Comparison of ENCODE assay signal across 8 cellular contexts in genomic region chr16:4500283-4500682, GRCh38. TPM values are rescaled to one million over a fixed set of nuclear protein-coding genes. Genes with fewer than 3 reads are reported as not detected.
DNase-seq lines count a peak whose midpoint lies in the region; ATAC-seq and TF ChIP-seq lines count a peak whose summit lies in the region.

No MANE protein-coding gene starts in this region.

- intact Hi-C loops in Caco-2 (cut with micrococcal nuclease; ENCODE audit: unreplicated experiment): loop anchor here (2.0 kb wide), 1 partner anchor 23 kb away; the partner anchor contains the start of gene HMOX2

- H3K4me3 ChIP-seq in Caco-2 (ENCODE audit: low read depth, low read length) (no peak overlapping the region), RWPE2 (ENCODE audit: severe bottlenecking) (no peak overlapping the region), fibroblast of the aortic adventitia (ENCODE audit: low read depth, low read length) (peak overlapping the region; percentile 54)

- no peaks in the 10 kb centered on the region for H3K9me3 ChIP-seq in Caco-2
- H3K9me3 ChIP-seq in RWPE2 (ENCODE audit: severe bottlenecking): no peaks in the 10 kb centered on the region

- BruUV-seq in Caco-2 (replicated peaks; lab: Mats Ljungman, UMichigan): no TSS peak

- H3K4me1 Mint-ChIP-seq in Caco-2 (ENCODE audit: low read depth, unreplicated experiment): peaks cover 26% of the 10 kb centered on the region
- peaks cover 83% of the 10 kb centered on the region for H3K4me1 Mint-ChIP-seq in activated CD8-positive, alpha-beta memory T cell treated with anti-CD3 and anti-CD28 coated beads, Interleukin-2, amount 10 ng/mL, durations not matched to agents 7 days and 5 days

- no peaks in the 10 kb centered on the region for H3K9me3 Mint-ChIP-seq in Caco-2 (ENCODE audit: unreplicated experiment)
- no peaks in the 10 kb centered on the region for H3K9me3 Mint-ChIP-seq in activated CD8-positive, alpha-beta memory T cell treated with anti-CD3 and anti-CD28 coated beads, Interleukin-2, amount 10 ng/mL, durations not matched to agents 7 days and 5 days (ENCODE audit: low read depth)

- CTCF ChIA-PET in Caco-2 (lab: Charles Lee): interaction anchor here (1.0 to 1.4 kb wide), 2 partner anchors 14 to 48 kb away, joined by 3 to 4 read pairs; no protein-coding TSS in a partner anchor
- CTCF ChIA-PET in activated CD8-positive, alpha-beta memory T cell treated with anti-CD3 and anti-CD28 coated beads, Interleukin-2, amount 10 ng/mL, durations not matched to agents 7 days and 5 days (lab: Charles Lee): interaction anchor here (0.7 to 4.5 kb wide), 6 partner anchors 10 to 86 kb away, joined by 3 to 28 read pairs (median 5); partner anchors contain the start of gene HMOX2

- DNase-seq in Caco-2 (no peak), RWPE2 (ENCODE audit: low spot score) (no peak), fibroblast of the aortic adventitia (ENCODE audit: low read depth) (peak; percentile 89), omental fat pad (ENCODE audit: low spot score) (no peak), NCI-H187 treated with DMSO at 0.1 percent for 48 hours (lab: John Stamatoyannopoulos, UW) (no peak), NCI-H510A (lab: John Stamatoyannopoulos, UW) (no peak), GDM1 (lab: John Stamatoyannopoulos, UW) (no peak)
- DNase-seq in activated CD8-positive, alpha-beta memory T cell treated with anti-CD3 and anti-CD28 coated beads, Interleukin-2, amount 10 ng/mL, durations not matched to agents 7 days and 5 days: no peak

- no peaks in the 10 kb centered on the region for H3K27me3 Mint-ChIP-seq in Caco-2 (ENCODE audit: insufficient read depth, unreplicated experiment)
- H3K27me3 Mint-ChIP-seq in activated CD8-positive, alpha-beta memory T cell treated with anti-CD3 and anti-CD28 coated beads, Interleukin-2, amount 10 ng/mL, durations not matched to agents 7 days and 5 days: no peaks in the 10 kb centered on the region

- no peaks in the 10 kb centered on the region for H3K36me3 ChIP-seq in Caco-2 (ENCODE audit: control insufficient read depth, insufficient read depth, low read length)
- H3K36me3 ChIP-seq in RWPE2 (ENCODE audit: low read depth): peaks cover 13% of the 10 kb centered on the region; the same call in 1 of the 2 replicates

- peaks cover 16% of the 10 kb centered on the region for H3K4me1 ChIP-seq in Caco-2
- H3K4me1 ChIP-seq in RWPE2 (ENCODE audit: insufficient read depth, poor library complexity, severe bottlenecking): peaks cover 66% of the 10 kb centered on the region

- H3K36me3 Mint-ChIP-seq in Caco-2 (ENCODE audit: insufficient read depth, unreplicated experiment): no peaks in the 10 kb centered on the region
- H3K36me3 Mint-ChIP-seq in activated CD8-positive, alpha-beta memory T cell treated with anti-CD3 and anti-CD28 coated beads, Interleukin-2, amount 10 ng/mL, durations not matched to agents 7 days and 5 days: peaks cover 16% of the 10 kb centered on the region

- ATAC-seq in RWPE2 (ENCODE audit: low read depth): peak; percentile 81
- peak; percentile 92 for ATAC-seq in omental fat pad (ENCODE audit: low FRiP score)
- ATAC-seq in activated CD8-positive, alpha-beta memory T cell treated with anti-CD3 and anti-CD28 coated beads, Interleukin-2, amount 10 ng/mL, durations not matched to agents 7 days and 5 days: no peak

- POLR2A ChIA-PET in Caco-2 (lab: Charles Lee): interaction anchor here (1.0 kb wide), 1 partner anchor 24 kb away, joined by 3 read pairs; the partner anchor contains the start of gene HMOX2

- H3K4me3 Mint-ChIP-seq in Caco-2 (ENCODE audit: unreplicated experiment): no peak overlapping the region
- no peak overlapping the region for H3K4me3 Mint-ChIP-seq in activated CD8-positive, alpha-beta memory T cell treated with anti-CD3 and anti-CD28 coated beads, Interleukin-2, amount 10 ng/mL, durations not matched to agents 7 days and 5 days

- H3K27me3 ChIP-seq in Caco-2 (replicated peaks; ENCODE audit: control insufficient read depth, insufficient read depth, low read length): no peaks in the 10 kb centered on the region
- H3K27me3 ChIP-seq in RWPE2 (ENCODE audit: insufficient read depth, poor library complexity, severe bottlenecking): no peaks in the 10 kb centered on the region

- no peak for TF ChIP-seq CTCF in Caco-2 (IDR thresholded peaks at IDR 0.05; ENCODE audit: insufficient read depth in 1 of 2, low read depth in 1 of 2, low read length in 1 of 2, severe bottlenecking in 1 of 2, unreplicated experiment in 1 of 2)
- no peak for TF ChIP-seq CTCF in RWPE2 (IDR thresholded peaks at IDR 0.05; ENCODE audit: poor library complexity, severe bottlenecking)
- TF ChIP-seq CTCF in fibroblast of the aortic adventitia (IDR thresholded peaks at IDR 0.05; ENCODE audit: insufficient read depth, low read length): no peak
- TF ChIP-seq CTCF in omental fat pad (IDR thresholded peaks at IDR 0.05): no peak

- peak overlapping the region; percentile 97 for H3K27ac ChIP-seq in RWPE2 (ENCODE audit: poor library complexity, severe bottlenecking)

- H3K27ac Mint-ChIP-seq in Caco-2 (ENCODE audit: unreplicated experiment): peak overlapping the region; percentile 42
- no peak overlapping the region for H3K27ac Mint-ChIP-seq in activated CD8-positive, alpha-beta memory T cell treated with anti-CD3 and anti-CD28 coated beads, Interleukin-2, amount 10 ng/mL, durations not matched to agents 7 days and 5 days

RNA-seq across cellular contexts. Expression of gene HMOX2, which starts 24.1 kb away (rescaled TPM):
- total RNA-seq in Caco-2 (2022) (35.7 and 36.7 TPM in 2 replicates), fibroblast of the aortic adventitia (ENCODE audit: low replicate concordance) (24.8 and 30.5 TPM in 2 replicates), omental fat pad (100 to 1,000 TPM in 1 of 4 donors, 10 to 100 TPM in 3; 82.8 to 105 (median 96.5) TPM)
- total RNA-seq in activated CD8-positive, alpha-beta memory T cell treated with anti-CD3 and anti-CD28 coated beads, Interleukin-2, amount 10 ng/mL, durations not matched to agents 7 days and 5 days: 100 to 1,000 TPM in 1 of 2 experiments, 10 to 100 TPM in 1; 96.5 to 103 TPM

RNA-seq across cellular contexts. Expression of gene NMRAL1, which starts 25.9 kb away (rescaled TPM):
- 68.3 and 71.1 TPM in 2 replicates for total RNA-seq in Caco-2 (2022)
- total RNA-seq in fibroblast of the aortic adventitia (ENCODE audit: low replicate concordance): 43.4 and 80.7 TPM in 2 replicates
- total RNA-seq in omental fat pad: 10 to 100 TPM; 27.9 to 56.8 (median 44.5) TPM
- total RNA-seq in activated CD8-positive, alpha-beta memory T cell treated with anti-CD3 and anti-CD28 coated beads, Interleukin-2, amount 10 ng/mL, durations not matched to agents 7 days and 5 days: 10 to 100 TPM; 52.5 to 72.5 TPM

RNA-seq across cellular contexts. Expression of gene CDIP1, which starts 38.3 kb away (rescaled TPM):
- 45.0 and 51.7 TPM in 2 replicates for total RNA-seq in Caco-2 (2022)
- total RNA-seq in fibroblast of the aortic adventitia (ENCODE audit: low replicate concordance): 11.8 and 20.3 TPM in 2 replicates
- total RNA-seq in omental fat pad: 10 to 100 TPM; 12.7 to 18.8 (median 14.2) TPM
- 10 to 100 TPM; 45.2 to 57.3 TPM for total RNA-seq in activated CD8-positive, alpha-beta memory T cell treated with anti-CD3 and anti-CD28 coated beads, Interleukin-2, amount 10 ng/mL, durations not matched to agents 7 days and 5 days

RNA-seq across cellular contexts. Expression of gene C16orf96, which starts 55.9 kb away (rescaled TPM):
- total RNA-seq in Caco-2 (2022) (0.11 and 0.19 TPM in 2 replicates), fibroblast of the aortic adventitia (ENCODE audit: low replicate concordance) (under 0.01 TPM in 1 of 2 replicates, not detected in the other), omental fat pad (under 1 TPM in 2 of 4 donors, not detected in 2; 0.19 to 0.36 TPM)
- under 1 TPM in 1 of 2 experiments, not detected in 1; 0.14 TPM for total RNA-seq in activated CD8-positive, alpha-beta memory T cell treated with anti-CD3 and anti-CD28 coated beads, Interleukin-2, amount 10 ng/mL, durations not matched to agents 7 days and 5 days
